Comparison of ENCODE assay signal across 32 cellular contexts in genomic region chr10:69872326-69872725, GRCh38.
"Had no signal": no experiment of that assay in that cellular context is flagged by ENCODE, and none has a peak within 500 bp of the region (broad histone marks: within the 10 kb centered on the region; RNA-seq: fewer than 3 reads in every experiment).

No MANE protein-coding gene starts in this region.

- H3K27ac ChIP-seq: adrenal gland, coronary artery, dorsolateral prefrontal cortex, WERI-Rb-1 had no signal

- H3K4me3 ChIP-seq: adrenal gland, coronary artery, dorsolateral prefrontal cortex had no signal

- H3K4me3 Mint-ChIP-seq: activated B cell treated with CpG ODN at 0.5 μM for 24 hours; activated CD8-positive, alpha-beta T cell treated with anti-CD3 and anti-CD28 coated beads for 36 hours; activated naive CD4-positive, alpha-beta T cell treated with anti-CD3 and anti-CD28 coated beads for 36 hours; activated naive CD4-positive, alpha-beta T cell treated with anti-CD3 and anti-CD28 coated beads, Interleukin-2, amount 50 U/mL, for 24 hours; activated naive CD8-positive, alpha-beta T cell treated with anti-CD3 and anti-CD28 coated beads for 36 hours; activated naive CD8-positive, alpha-beta T cell treated with anti-CD3 and anti-CD28 coated beads, Interleukin-2, amount 50 U/mL, for 24 hours; activated T-cell treated with anti-CD3 and anti-CD28 coated beads, Interleukin-2, amount 50 U/mL, for 4 hours; activated T-helper 1 cell treated with anti-CD3 and anti-CD28 coated beads, Interleukin-12 subunit alpha, Interleukin-12 subunit beta, Interleukin-2, Interleukin-4 antibody, amounts not matched to agents 30 ng/mL and 10 ng/mL and 1 ng/mL, durations not matched to agents 14 hours and 24 hours and 36 hours; central memory CD8-positive, alpha-beta T cell; dendritic cell treated with granulocyte-macrophage colony-stimulating factor and Interleukin-4, amounts not matched to agents 40 ng/mL and 50 ng/mL, for 4 days; endodermal cell; T-helper 17 cell; T-helper 2 cell treated with Interferon-gamma antibody and Interleukin-4, amounts not matched to agents 5 μg/mL and 100 μg/mL, for 36 hours had no signal

- H3K4me1 ChIP-seq: adrenal gland had no signal

- H3K36me3 Mint-ChIP-seq: activated naive CD4-positive, alpha-beta T cell treated with anti-CD3 and anti-CD28 coated beads, Interleukin-2, amount 50 U/mL, for 24 hours; activated naive CD8-positive, alpha-beta T cell treated with anti-CD3 and anti-CD28 coated beads for 36 hours; brain had no signal

- H3K36me3 ChIP-seq: adrenal gland, WERI-Rb-1 had no signal

- H3K27me3 Mint-ChIP-seq: activated CD8-positive, alpha-beta T cell treated with anti-CD3 and anti-CD28 coated beads for 36 hours; activated naive CD4-positive, alpha-beta T cell treated with anti-CD3 and anti-CD28 coated beads, Interleukin-2, amount 50 U/mL, for 24 hours; activated naive CD8-positive, alpha-beta T cell treated with anti-CD3 and anti-CD28 coated beads for 36 hours; activated naive CD8-positive, alpha-beta T cell treated with anti-CD3 and anti-CD28 coated beads, Interleukin-2, amount 50 U/mL, for 24 hours had no signal

- H3K27ac Mint-ChIP-seq: activated B cell treated with CpG ODN at 0.5 μM for 24 hours; activated CD8-positive, alpha-beta T cell treated with anti-CD3 and anti-CD28 coated beads for 36 hours; activated naive CD4-positive, alpha-beta T cell treated with anti-CD3 and anti-CD28 coated beads for 36 hours; activated naive CD4-positive, alpha-beta T cell treated with anti-CD3 and anti-CD28 coated beads, Interleukin-2, amount 50 U/mL, for 24 hours; activated naive CD8-positive, alpha-beta T cell treated with anti-CD3 and anti-CD28 coated beads for 36 hours; activated naive CD8-positive, alpha-beta T cell treated with anti-CD3 and anti-CD28 coated beads, Interleukin-2, amount 50 U/mL, for 24 hours; activated T-helper 1 cell treated with anti-CD3 and anti-CD28 coated beads, Interleukin-12 subunit alpha, Interleukin-12 subunit beta, Interleukin-2, Interleukin-4 antibody, amounts not matched to agents 30 ng/mL and 10 ng/mL and 1 ng/mL, durations not matched to agents 14 hours and 24 hours and 36 hours; activated T-helper 2 cell treated with anti-CD3 and anti-CD28 coated beads, Interferon-gamma antibody, Interleukin-2, Interleukin-4, amounts not matched to agents 10 μg/mL and 5 μg/mL and 100 μg/mL, durations not matched to agents 14 hours and 24 hours and 36 hours; dendritic cell treated with granulocyte-macrophage colony-stimulating factor and Interleukin-4, amounts not matched to agents 40 ng/mL and 50 ng/mL, for 4 days; endodermal cell; T-helper 17 cell; T-helper 2 cell treated with Interferon-gamma antibody and Interleukin-4, amounts not matched to agents 5 μg/mL and 100 μg/mL, for 36 hours had no signal

- DNase-seq: activated B cell treated with CpG ODN at 0.5 μM for 24 hours; activated CD4-positive, alpha-beta T cell treated with anti-CD3 and anti-CD28 coated beads for 48 hours; activated CD4-positive, alpha-beta T cell treated with anti-CD3 and anti-CD28 coated beads, Interleukin-2, amount 50 U/mL, for 1 hour; activated CD4-positive, alpha-beta T cell treated with anti-CD3 and anti-CD28 coated beads, Interleukin-2, amount 50 U/mL, for 48 hours; activated CD8-positive, alpha-beta memory T cell treated with anti-CD3 and anti-CD28 coated beads for 24 hours; activated CD8-positive, alpha-beta T cell treated with anti-CD3 and anti-CD28 coated beads for 36 hours; activated effector memory CD4-positive, alpha-beta T cell treated with anti-CD3 and anti-CD28 coated beads, Interleukin-2, amount 50 U/mL, for 16 hours; activated naive CD4-positive, alpha-beta T cell treated with anti-CD3 and anti-CD28 coated beads for 36 hours; activated naive CD8-positive, alpha-beta T cell treated with anti-CD3 and anti-CD28 coated beads for 36 hours; activated naive CD8-positive, alpha-beta T cell treated with anti-CD3 and anti-CD28 coated beads, Interleukin-2, amount 50 U/mL, for 24 hours; activated T-cell treated with anti-CD3 and anti-CD28 coated beads, Interleukin-2, amount 50 U/mL, for 4 hours; adrenal gland; amygdala; aorta; dorsolateral prefrontal cortex; effector memory CD4-positive, alpha-beta T cell; endodermal cell; foreskin fibroblast; head of caudate nucleus; T-helper 1 cell; T-helper 17 cell; T1000; WERI-Rb-1 had no signal

- H3K4me1 Mint-ChIP-seq: activated B cell treated with CpG ODN at 0.5 μM for 24 hours; activated naive CD4-positive, alpha-beta T cell treated with anti-CD3 and anti-CD28 coated beads, Interleukin-2, amount 50 U/mL, for 24 hours; activated naive CD8-positive, alpha-beta T cell treated with anti-CD3 and anti-CD28 coated beads for 36 hours; activated naive CD8-positive, alpha-beta T cell treated with anti-CD3 and anti-CD28 coated beads, Interleukin-2, amount 50 U/mL, for 24 hours; central memory CD8-positive, alpha-beta T cell; T-helper 17 cell had no signal

- H3K9me3 ChIP-seq: adrenal gland had no signal

- H3K27me3 ChIP-seq: adrenal gland had no signal

- FAIRE-seq: frontal cortex had no signal

- H3K9me3 Mint-ChIP-seq: activated B cell treated with CpG ODN at 0.5 μM for 24 hours; activated CD8-positive, alpha-beta T cell treated with anti-CD3 and anti-CD28 coated beads for 36 hours; activated naive CD4-positive, alpha-beta T cell treated with anti-CD3 and anti-CD28 coated beads for 36 hours; activated naive CD4-positive, alpha-beta T cell treated with anti-CD3 and anti-CD28 coated beads, Interleukin-2, amount 50 U/mL, for 24 hours; activated naive CD8-positive, alpha-beta T cell treated with anti-CD3 and anti-CD28 coated beads for 36 hours; activated naive CD8-positive, alpha-beta T cell treated with anti-CD3 and anti-CD28 coated beads, Interleukin-2, amount 50 U/mL, for 24 hours; activated T-cell treated with anti-CD3 and anti-CD28 coated beads, Interleukin-2, amount 50 U/mL, for 4 hours; activated T-helper 1 cell treated with anti-CD3 and anti-CD28 coated beads, Interleukin-12 subunit alpha, Interleukin-12 subunit beta, Interleukin-2, Interleukin-4 antibody, amounts not matched to agents 30 ng/mL and 10 ng/mL and 1 ng/mL, durations not matched to agents 14 hours and 24 hours and 36 hours; activated T-helper 2 cell treated with anti-CD3 and anti-CD28 coated beads, Interferon-gamma antibody, Interleukin-2, Interleukin-4, amounts not matched to agents 10 μg/mL and 5 μg/mL and 100 μg/mL, durations not matched to agents 14 hours and 24 hours and 36 hours; brain; central memory CD8-positive, alpha-beta T cell; dendritic cell treated with granulocyte-macrophage colony-stimulating factor and Interleukin-4, amounts not matched to agents 40 ng/mL and 50 ng/mL, for 4 days; endodermal cell; T-helper 2 cell treated with Interferon-gamma antibody and Interleukin-4, amounts not matched to agents 5 μg/mL and 100 μg/mL, for 36 hours had no signal
